Comparison of ENCODE assay signal across 1 cellular context in genomic region chr3:51794202-51794601, GRCh38.
TF ChIP-seq lines count a peak whose summit lies in the region.

No MANE protein-coding gene starts in this region.

TF ChIP-seq in H1, 55 proteins besides CTCF, POLR2A, EP300 and RAD21:
- TF ChIP-seq YY1 (IDR thresholded peaks at IDR 0.05; ENCODE audit: low read depth, low read length) (peak; percentile 26; the same call in 1 of the 2 replicates), CREB1 (IDR thresholded peaks at IDR 0.05) (no peak), EZH2 (IDR thresholded peaks at IDR 0.05; ENCODE audit: low read depth, low read length, severe bottlenecking) (no peak), TEAD4 (IDR thresholded peaks at IDR 0.05; ENCODE audit: low read depth, low read length) (peak; percentile 92), CEBPB (IDR thresholded peaks at IDR 0.05; ENCODE audit: low read depth, low read length) (no peak)
